Comparison of ENCODE assay signal across 1 cellular context in genomic region chr3:184561329-184562145, GRCh38.
TF ChIP-seq lines count a peak whose summit lies in the region.

Gene EPHB3, plus strand, starts transcription at chr3:184561785. Its CDS starts 451 bp downstream, at chr3:184562236.

TF ChIP-seq in HepG2, 621 proteins besides CTCF, POLR2A, EP300 and RAD21 (continued from another document and continues in another):
- TF ChIP-seq ZNF142 (CRISPR knock-in tag; IDR thresholded peaks at IDR 0.05) (no peak), STAT5B (CRISPR knock-in tag; IDR thresholded peaks at IDR 0.05) (no peak), ZNF564 (CRISPR knock-in tag; IDR thresholded peaks at IDR 0.05) (0 out of 2 replicates have a peak, but pooled peaks have one; percentile 4), ZBTB4 (CRISPR knock-in tag; IDR thresholded peaks at IDR 0.05; ENCODE audit: borderline replicate concordance) (no peak), NAIF1 (CRISPR knock-in tag; IDR thresholded peaks at IDR 0.05; ENCODE audit: borderline replicate concordance) (no peak), MXI1 (IDR thresholded peaks at IDR 0.05; ENCODE audit: borderline replicate concordance, low read depth, low read length) (0 out of 3 replicates have a peak, but pooled peaks have one; percentile 7), HOXA5 (CRISPR knock-in tag; IDR thresholded peaks at IDR 0.05) (peak; percentile 58; the same call in 1 of the 2 replicates), NCOA2 (CRISPR knock-in tag; IDR thresholded peaks at IDR 0.05) (0 out of 2 replicates have a peak, but pooled peaks have one; percentile 6), GRHL1 (CRISPR knock-in tag; conservative IDR thresholded peaks at IDR 0.05) (no peak), YEATS2 (CRISPR knock-in tag; IDR thresholded peaks at IDR 0.05; ENCODE audit: borderline replicate concordance) (no peak), ZUFSP (CRISPR knock-in tag; IDR thresholded peaks at IDR 0.05; ENCODE audit: borderline replicate concordance) (no peak), NR2C2 (CRISPR knock-in tag; IDR thresholded peaks at IDR 0.05; ENCODE audit: borderline replicate concordance) (peak; percentile 16; the same call in 1 of the 2 replicates), ZNF660 (CRISPR knock-in tag; IDR thresholded peaks at IDR 0.05; ENCODE audit: borderline replicate concordance, low read depth) (no peak), RNF219 (CRISPR knock-in tag; IDR thresholded peaks at IDR 0.05) (no peak), KLF9 (CRISPR knock-in tag; IDR thresholded peaks at IDR 0.05; ENCODE audit: low read depth) (no peak), ZNF101 (CRISPR knock-in tag; IDR thresholded peaks at IDR 0.05; ENCODE audit: borderline replicate concordance, low read depth) (no peak), ATF5 (CRISPR knock-in tag; IDR thresholded peaks at IDR 0.05; ENCODE audit: low read depth) (no peak), AKNA (CRISPR knock-in tag; IDR thresholded peaks at IDR 0.05; ENCODE audit: borderline replicate concordance) (no peak), FIP1L1 (IDR thresholded peaks at IDR 0.05; ENCODE audit: borderline replicate concordance, insufficient read depth, low read depth, low read length) (no peak), ZNF550 (CRISPR knock-in tag; IDR thresholded peaks at IDR 0.05; ENCODE audit: borderline replicate concordance) (no peak), ZNF143 (CRISPR knock-in tag; IDR thresholded peaks at IDR 0.05) (no peak), MEF2D (CRISPR knock-in tag; IDR thresholded peaks at IDR 0.05) (no peak), POLR2AphosphoS2 (IDR thresholded peaks at IDR 0.05; ENCODE audit: low read depth, low read length) (no peak), ZNF446 (CRISPR knock-in tag; IDR thresholded peaks at IDR 0.05) (no peak), ZSCAN25 (CRISPR knock-in tag; IDR thresholded peaks at IDR 0.05) (peak; percentile 30; the same call in 1 of the 2 replicates)
